20 cellular contexts compared by ENCODE assay signal in the genomic region with DNA sequence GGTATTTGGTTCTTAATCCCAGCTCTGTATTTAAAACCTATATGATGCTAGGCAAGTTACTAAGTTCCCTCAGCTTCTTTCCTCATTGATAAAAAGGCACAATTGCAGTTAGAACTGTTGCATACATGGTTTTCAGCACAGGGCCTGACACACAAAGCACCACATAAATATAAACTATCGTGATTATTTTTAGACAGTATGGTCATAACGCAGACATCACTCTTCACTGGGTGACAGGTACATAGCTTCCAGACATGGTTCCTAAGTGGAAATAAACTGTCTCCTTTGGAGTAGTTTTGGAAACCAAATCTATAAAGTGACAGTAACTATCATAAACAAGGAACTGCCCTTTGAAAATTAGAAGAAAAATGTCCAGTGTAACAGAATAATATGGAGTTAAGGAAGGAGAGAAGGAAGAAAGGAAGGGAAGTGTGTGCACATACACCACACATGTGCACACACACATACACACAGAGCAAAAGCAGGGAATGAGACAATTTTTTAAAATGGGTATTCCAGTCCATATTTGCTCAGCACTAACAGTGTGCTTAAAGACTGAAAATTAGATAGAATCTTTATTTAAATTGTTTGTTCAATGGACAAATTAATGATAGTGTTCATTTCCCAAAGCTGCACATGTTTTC. TPM values are rescaled to one million over a fixed set of nuclear protein-coding genes. Genes with fewer than 3 reads are reported as not detected.
DNase-seq lines count a peak whose midpoint lies in the region; ATAC-seq and TF ChIP-seq lines count a peak whose summit lies in the region.
"Had no signal": no experiment of that assay in that cellular context is flagged by ENCODE, and none has a peak within 500 bp of the region (broad histone marks: within the 10 kb centered on the region; RNA-seq: fewer than 3 reads in every experiment).

No MANE protein-coding gene starts in this region.

- H3K4me3 ChIP-seq in heart left ventricle = no peak overlapping the region
- no peak overlapping the region for H3K4me3 ChIP-seq in right atrium auricular region
- H3K4me3 ChIP-seq in naive thymus-derived CD4-positive, alpha-beta T cell (ENCODE audit: low read length) = no peak overlapping the region
- H3K4me3 ChIP-seq: testis had no signal

- H3K36me3 ChIP-seq in heart left ventricle (peaks cover 0 to 7% (median 0%) of the 10 kb centered on the region in 9 donors), right atrium auricular region (no peaks in the 10 kb centered on the region)
- no peaks in the 10 kb centered on the region for H3K36me3 ChIP-seq in naive thymus-derived CD4-positive, alpha-beta T cell (ENCODE audit: control insufficient read depth in 2 of 3, insufficient read depth in 3 of 3, low read length in 3 of 3)

- H3K9me3 ChIP-seq in heart left ventricle = peaks cover 0 to 5% (median 0%) of the 10 kb centered on the region in 12 donors
- no peaks in the 10 kb centered on the region for H3K9me3 ChIP-seq in right atrium auricular region
- H3K9me3 ChIP-seq in naive thymus-derived CD4-positive, alpha-beta T cell (ENCODE audit: control insufficient read depth in 2 of 3, low read length in 3 of 3) = no peaks in the 10 kb centered on the region
- H3K9me3 ChIP-seq: testis had no signal

- peaks cover 45% of the 10 kb centered on the region for H3K4me1 Mint-ChIP-seq in activated naive CD8-positive, alpha-beta T cell (ENCODE audit: low read depth)
- peaks cover 10 to 47% (median 31%) of the 10 kb centered on the region in 7 donors for H3K4me1 Mint-ChIP-seq in naive thymus-derived CD4-positive, alpha-beta T cell

- no peaks in the 10 kb centered on the region for H3K9me3 Mint-ChIP-seq in activated naive CD8-positive, alpha-beta T cell (ENCODE audit: low read depth)
- peaks cover 0 to 6% (median 3%) of the 10 kb centered on the region in 11 donors for H3K9me3 Mint-ChIP-seq in naive thymus-derived CD4-positive, alpha-beta T cell

- CTCF ChIA-PET in naive thymus-derived CD4-positive, alpha-beta T cell (lab: Charles Lee) = interaction anchor here (0.6 to 1.3 kb wide), 3 partner anchors 12 to 781 kb away, joined by 3 read pairs; partner anchors contain the start of gene USO1

- DNase-seq in heart left ventricle (no peak), right atrium auricular region (ENCODE audit: low spot score) (no peak), ecto neural progenitor cell (ENCODE audit: low spot score) (no peak), GDM1 (lab: John Stamatoyannopoulos, UW) (no peak)
- DNase-seq in naive thymus-derived CD4-positive, alpha-beta T cell = no peak
- no peak for DNase-seq in NK-92 treated with Interleukin-12 subunit alpha and Interleukin-12 subunit beta, amount 100 ng/mL, for 24 hours (lab: John Stamatoyannopoulos, UW)
- DNase-seq: activated CD8-positive, alpha-beta memory T cell treated with anti-CD3 and anti-CD28 coated beads, Interleukin-2, amount 50 U/mL, for 48 hours; activated effector memory CD4-positive, alpha-beta T cell treated with anti-CD3 and anti-CD28 coated beads, Interleukin-2, amount 50 U/mL, for 16 hours; NCI-H1092; NCI-H187 treated with DMSO at 0.1 percent for 48 hours; NCI-H2171; NCI-H510A; RPMI8226; stimulated activated naive B cell treated with anti-CD40 and anti-IgM and Interleukin-4, amounts not matched to agents 10 μg/mL and 1 μg/mL and 100 μg/mL, for 72 hours; testis had no signal

- no peak for TF ChIP-seq POLR2A in heart left ventricle (IDR thresholded peaks at IDR 0.05)

- POLR2A ChIA-PET in naive thymus-derived CD4-positive, alpha-beta T cell (lab: Charles Lee) = interaction anchor here (0.6 to 1.1 kb wide), 3 partner anchors 9 to 13 kb away, joined by 3 to 5 read pairs (median 3); no protein-coding TSS in a partner anchor

- WGBS in heart left ventricle, 4 donors = 46 to 63% (median 51%) methylated on average over 2 of the region's 2 CpGs

- peak; percentile 72 to 94 (median 87) for ATAC-seq in heart left ventricle
- no peak for ATAC-seq in naive thymus-derived CD4-positive, alpha-beta T cell
- ATAC-seq: esophagus mucosa; stimulated activated naive B cell treated with anti-CD40 and anti-IgM and Interleukin-4, amounts not matched to agents 10 μg/mL and 1 μg/mL and 100 μg/mL, for 72 hours had no signal

- H3K27ac ChIP-seq in heart left ventricle (peak overlapping the region in 9 of 12 donors; percentile 2 to 62 (median 31)), right atrium auricular region (no peak overlapping the region)
- no peak overlapping the region for H3K27ac ChIP-seq in naive thymus-derived CD4-positive, alpha-beta T cell (ENCODE audit: low read depth, low read length)
- H3K27ac ChIP-seq: testis had no signal

- peaks cover 3% of the 10 kb centered on the region for H3K36me3 Mint-ChIP-seq in activated naive CD8-positive, alpha-beta T cell
- H3K36me3 Mint-ChIP-seq in naive thymus-derived CD4-positive, alpha-beta T cell = peaks cover 0 to 21% (median 0%) of the 10 kb centered on the region in 5 donors

- intact Hi-C loops in heart left ventricle (cut with DNase I) = no loop called here
- intact Hi-C loops in naive thymus-derived CD4-positive, alpha-beta T cell (cut with micrococcal nuclease) = loop anchor here in 1 of 2 donors (2.0 kb wide), 1 partner anchor 13 kb away; no protein-coding TSS in a partner anchor

- H3K27me3 ChIP-seq in heart left ventricle = no peaks in the 10 kb centered on the region
- H3K27me3 ChIP-seq in right atrium auricular region = no peaks in the 10 kb centered on the region
- no peaks in the 10 kb centered on the region for H3K27me3 ChIP-seq in naive thymus-derived CD4-positive, alpha-beta T cell (ENCODE audit: control insufficient read depth in 2 of 2, insufficient read depth in 2 of 2, low read length in 2 of 2)
- H3K27me3 ChIP-seq: testis had no signal

- no peaks in the 10 kb centered on the region for H3K27me3 Mint-ChIP-seq in activated naive CD8-positive, alpha-beta T cell
- no peaks in the 10 kb centered on the region for H3K27me3 Mint-ChIP-seq in naive thymus-derived CD4-positive, alpha-beta T cell
- H3K27me3 Mint-ChIP-seq: dendritic cell treated with granulocyte-macrophage colony-stimulating factor and Interleukin-4, amounts not matched to agents 40 ng/mL and 50 ng/mL, for 4 days; stimulated activated naive B cell treated with anti-CD40 and anti-IgM and Interleukin-4, amounts not matched to agents 10 μg/mL and 1 μg/mL and 100 μg/mL, for 72 hours had no signal

- peak overlapping the region; percentile 1 for H3K4me3 Mint-ChIP-seq in activated naive CD8-positive, alpha-beta T cell
- H3K4me3 Mint-ChIP-seq in naive thymus-derived CD4-positive, alpha-beta T cell = peak overlapping the region in 2 of 10 donors; percentile 10 to 16
- H3K4me3 Mint-ChIP-seq: dendritic cell treated with granulocyte-macrophage colony-stimulating factor and Interleukin-4, amounts not matched to agents 40 ng/mL and 50 ng/mL, for 4 days; stimulated activated naive B cell treated with anti-CD40 and anti-IgM and Interleukin-4, amounts not matched to agents 10 μg/mL and 1 μg/mL and 100 μg/mL, for 72 hours had no signal

- TF ChIP-seq CTCF in heart left ventricle (IDR thresholded peaks at IDR 0.05) = no peak
- no peak for TF ChIP-seq CTCF in right atrium auricular region (IDR thresholded peaks at IDR 0.05)

- H3K27ac Mint-ChIP-seq in activated naive CD8-positive, alpha-beta T cell = peak overlapping the region; percentile 10
- H3K27ac Mint-ChIP-seq in naive thymus-derived CD4-positive, alpha-beta T cell = peak overlapping the region in 6 of 9 donors; percentile 3 to 93 (median 40)
- H3K27ac Mint-ChIP-seq: dendritic cell treated with granulocyte-macrophage colony-stimulating factor and Interleukin-4, amounts not matched to agents 40 ng/mL and 50 ng/mL, for 4 days; stimulated activated naive B cell treated with anti-CD40 and anti-IgM and Interleukin-4, amounts not matched to agents 10 μg/mL and 1 μg/mL and 100 μg/mL, for 72 hours had no signal

- H3K4me1 ChIP-seq in heart left ventricle = peaks cover 0 to 9% (median 0%) of the 10 kb centered on the region in 12 donors
- H3K4me1 ChIP-seq in right atrium auricular region = no peaks in the 10 kb centered on the region
- H3K4me1 ChIP-seq in naive thymus-derived CD4-positive, alpha-beta T cell (ENCODE audit: control insufficient read depth in 2 of 2, insufficient read depth in 2 of 2, low read length in 2 of 2) = peaks cover 18 to 24% of the 10 kb centered on the region in 2 donors
- H3K4me1 ChIP-seq: testis had no signal

RNA-seq across cellular contexts. Expression of gene G3BP2, which starts 12.5 kb away (rescaled TPM):
- total RNA-seq in heart left ventricle (100 to 1,000 TPM in 2 of 9 donors, 10 to 100 TPM in 7; 70.8 to 126 (median 87.6) TPM), right atrium auricular region (10 to 100 TPM; 59.5 to 65.4 TPM)
- 10 to 100 TPM; 13.0 to 57.4 TPM for polyA plus RNA-seq in heart left ventricle
- total RNA-seq in naive thymus-derived CD4-positive, alpha-beta T cell = 100 to 1,000 TPM; 161 to 299 (median 167) TPM
- 100 to 1,000 TPM; 115 TPM for polyA plus RNA-seq in naive thymus-derived CD4-positive, alpha-beta T cell

RNA-seq across cellular contexts. Expression of gene USO1, which starts 38.7 kb away (rescaled TPM):
- total RNA-seq in heart left ventricle (10 to 100 TPM; 71.8 to 87.1 (median 77.3) TPM), right atrium auricular region (10 to 100 TPM; 76.4 to 87.2 TPM)
- 10 to 100 TPM; 28.6 to 70.0 TPM for polyA plus RNA-seq in heart left ventricle
- 10 to 100 TPM; 17.8 to 54.8 (median 35.0) TPM for total RNA-seq in naive thymus-derived CD4-positive, alpha-beta T cell
- 10 to 100 TPM; 23.8 to 27.4 TPM for polyA plus RNA-seq in naive thymus-derived CD4-positive, alpha-beta T cell

RNA-seq across cellular contexts. Expression of gene CDKL2, which starts 55.3 kb away (rescaled TPM):
- total RNA-seq in heart left ventricle (1 to 10 TPM in 1 of 9 donors, under 1 TPM in 4, not detected in 4; 0.19 to 1.1 (median 0.83) TPM), right atrium auricular region (1 to 10 TPM in 1 of 2 donors, under 1 TPM in 1; 0.51 to 1.2 TPM)
- polyA plus RNA-seq in heart left ventricle = under 1 TPM in 1 of 2 donors, not detected in 1; 0.04 TPM
- total RNA-seq in naive thymus-derived CD4-positive, alpha-beta T cell = 1 to 10 TPM in 1 of 5 experiments, under 1 TPM in 4; 0.22 to 1.2 (median 0.34) TPM
- polyA plus RNA-seq in naive thymus-derived CD4-positive, alpha-beta T cell = under 1 TPM; 0.18 to 0.48 TPM
- total RNA-seq: HT1080, mesenteric fat pad had no signal

Comparison
In these comparisons a context has a peak if more than half of its experiments do, and no peak if none do; other contexts are left out.
1. H3K27ac ChIP-seq: peak in heart left ventricle (9 of 12); none in right atrium auricular region (0 of 2) and naive thymus-derived CD4-positive, alpha-beta T cell (single experiment).